24 cellular contexts compared by ENCODE assay signal in the genomic region with DNA sequence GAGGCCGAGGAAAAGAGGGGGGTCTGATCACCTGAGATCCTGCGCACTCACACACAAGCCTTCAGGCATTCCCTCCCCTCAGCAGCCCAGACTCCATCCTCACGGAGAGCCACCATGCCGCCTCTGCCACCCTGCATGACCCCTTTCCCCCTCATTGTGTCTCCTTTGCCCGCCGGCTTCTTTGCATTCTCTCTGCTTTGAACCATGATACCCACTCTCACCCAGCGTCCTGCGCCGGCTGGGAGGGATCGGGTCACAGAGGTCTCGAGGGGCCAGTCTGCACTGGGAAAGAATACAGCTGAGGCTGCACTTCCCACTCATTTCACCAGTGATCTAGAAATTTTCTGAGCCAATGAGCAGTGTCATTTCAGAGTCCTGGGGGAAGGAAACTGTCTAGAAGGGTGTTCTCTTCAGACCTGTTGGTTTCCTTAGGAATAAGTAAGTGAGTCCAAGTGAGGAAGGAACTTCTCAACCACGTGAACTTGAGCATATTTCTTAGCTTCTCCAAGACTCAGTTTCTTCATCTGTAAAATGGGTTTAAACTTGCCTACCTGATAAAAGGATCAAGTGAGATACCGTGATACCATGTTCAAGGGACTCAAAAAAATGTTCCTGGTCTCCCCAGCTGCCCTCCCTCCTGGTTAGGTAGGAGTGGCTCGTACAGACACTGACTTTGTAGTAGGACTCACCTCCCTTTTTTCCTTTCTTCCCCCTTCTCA.
"Had no signal": no experiment of that assay in that cellular context is flagged by ENCODE, and none has a peak within 500 bp of the region (broad histone marks: within the 10 kb centered on the region; RNA-seq: fewer than 3 reads in every experiment).

No MANE protein-coding gene starts in this region.

- H3K4me3 ChIP-seq: cardiac muscle cell, SJCRH30 had no signal

- H3K27me3 ChIP-seq: cardiac muscle cell, SJCRH30 had no signal

- H3K36me3 Mint-ChIP-seq: activated CD8-positive, alpha-beta memory T cell treated with anti-CD3 and anti-CD28 coated beads, Interleukin-2, amount 10 ng/mL, durations not matched to agents 7 days and 5 days; activated naive CD8-positive, alpha-beta T cell had no signal

- H3K9me3 Mint-ChIP-seq: activated B cell treated with CpG ODN at 0.5 μM for 24 hours; activated CD4-positive, alpha-beta T cell treated with anti-CD3 and anti-CD28 coated beads, Interleukin-2, amount 10 ng/mL, durations not matched to agents 24 days and 14 days; activated naive CD4-positive, alpha-beta T cell treated with anti-CD3 and anti-CD28 coated beads for 36 hours; activated T-cell treated with anti-CD3 and anti-CD28 coated beads, Interleukin-2, amount 50 U/mL, for 24 hours; T-helper 1 cell treated with Interleukin-12 subunit alpha and Interleukin-12 subunit beta and Interleukin-4 antibody, amounts not matched to agents 30 μg/mL and 1 μg/mL, for 36 hours had no signal

- H3K9me3 ChIP-seq: SJCRH30, SK-N-SH had no signal

- H3K9ac ChIP-seq: SK-N-SH had no signal

- H3K4me1 Mint-ChIP-seq: activated B cell treated with CpG ODN at 0.5 μM for 24 hours; activated CD4-positive, alpha-beta T cell treated with anti-CD3 and anti-CD28 coated beads, Interleukin-2, amount 10 ng/mL, durations not matched to agents 24 days and 14 days; activated CD8-positive, alpha-beta memory T cell treated with anti-CD3 and anti-CD28 coated beads, Interleukin-2, amount 10 ng/mL, durations not matched to agents 7 days and 5 days had no signal

- H3K36me3 ChIP-seq: SJCRH30 had no signal

- H3K27ac Mint-ChIP-seq: activated B cell treated with CpG ODN at 0.5 μM for 24 hours; activated CD4-positive, alpha-beta T cell treated with anti-CD3 and anti-CD28 coated beads, Interleukin-2, amount 10 ng/mL, durations not matched to agents 24 days and 14 days; activated CD8-positive, alpha-beta memory T cell treated with anti-CD3 and anti-CD28 coated beads, Interleukin-2, amount 10 ng/mL, durations not matched to agents 7 days and 5 days; activated naive CD4-positive, alpha-beta T cell treated with anti-CD3 and anti-CD28 coated beads for 36 hours; activated naive CD8-positive, alpha-beta T cell; activated T-cell treated with anti-CD3 and anti-CD28 coated beads, Interleukin-2, amount 50 U/mL, for 24 hours; T-helper 1 cell treated with Interleukin-12 subunit alpha and Interleukin-12 subunit beta and Interleukin-4 antibody, amounts not matched to agents 30 μg/mL and 1 μg/mL, for 36 hours had no signal

- ATAC-seq: activated CD8-positive, alpha-beta memory T cell treated with anti-CD3 and anti-CD28 coated beads, Interleukin-2, amount 10 ng/mL, durations not matched to agents 7 days and 5 days had no signal

- H3K27me3 Mint-ChIP-seq: activated B cell treated with CpG ODN at 0.5 μM for 24 hours; activated naive CD8-positive, alpha-beta T cell had no signal

- H3K4me3 Mint-ChIP-seq: activated B cell treated with CpG ODN at 0.5 μM for 24 hours; activated CD4-positive, alpha-beta T cell treated with anti-CD3 and anti-CD28 coated beads, Interleukin-2, amount 10 ng/mL, durations not matched to agents 24 days and 14 days; activated CD8-positive, alpha-beta memory T cell treated with anti-CD3 and anti-CD28 coated beads, Interleukin-2, amount 10 ng/mL, durations not matched to agents 7 days and 5 days; activated naive CD4-positive, alpha-beta T cell treated with anti-CD3 and anti-CD28 coated beads for 36 hours; activated naive CD8-positive, alpha-beta T cell; activated T-cell treated with anti-CD3 and anti-CD28 coated beads, Interleukin-2, amount 50 U/mL, for 24 hours; brain; T-helper 1 cell treated with Interleukin-12 subunit alpha and Interleukin-12 subunit beta and Interleukin-4 antibody, amounts not matched to agents 30 μg/mL and 1 μg/mL, for 36 hours had no signal

- H3K27ac ChIP-seq: SJCRH30 had no signal

- H3K4me2 ChIP-seq: SK-N-SH had no signal

- DNase-seq: activated B cell treated with CpG ODN at 0.5 μM for 24 hours; activated CD4-positive, alpha-beta T cell treated with anti-CD3 and anti-CD28 coated beads for 1 hour; activated CD4-positive, alpha-beta T cell treated with anti-CD3 and anti-CD28 coated beads, Interleukin-2, amount 10 ng/mL, durations not matched to agents 24 days and 14 days; activated CD4-positive, alpha-beta T cell treated with anti-CD3 and anti-CD28 coated beads, Interleukin-2, amount 50 U/mL, for 48 hours; activated CD8-positive, alpha-beta memory T cell treated with anti-CD3 and anti-CD28 coated beads, Interleukin-2, amount 10 ng/mL, durations not matched to agents 7 days and 5 days; activated gamma-delta T cell; activated naive CD4-positive, alpha-beta T cell treated with anti-CD3 and anti-CD28 coated beads for 36 hours; activated T-cell treated with anti-CD3 and anti-CD28 coated beads, Interleukin-2, amount 50 U/mL, for 24 hours; amygdala; cerebellar nuclear complex; Karpas-422; MM.1S; NCI-H1105; NCI-H1436; NCI-H1694 treated with DMSO at 0.1 percent for 48 hours; NCI-H2029 treated with DMSO at 0.1 percent for 48 hours; NCI-H345; NCI-H510A; SJCRH30; SK-N-SH had no signal
